24 cellular contexts compared by ENCODE assay signal in the genomic region with DNA sequence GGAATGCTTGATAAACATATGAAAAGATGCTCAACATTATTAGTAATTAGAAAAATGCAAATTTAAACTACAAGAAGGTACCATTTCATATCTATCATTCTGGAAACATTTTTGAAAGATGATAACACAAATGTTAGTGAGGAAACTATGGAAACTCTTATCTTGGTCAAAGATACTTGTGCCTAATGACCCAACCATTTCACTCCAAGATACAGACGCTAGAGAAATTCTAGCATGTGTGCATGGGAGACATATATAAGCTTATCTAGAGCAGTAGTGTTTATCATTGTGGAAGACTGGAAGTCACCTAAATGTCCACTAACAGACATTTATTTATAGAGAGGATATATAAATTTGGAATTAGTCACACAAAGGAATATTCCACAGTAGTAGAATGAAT.
"Had no signal": no experiment of that assay in that cellular context is flagged by ENCODE, and none has a peak within 500 bp of the region (broad histone marks: within the 10 kb centered on the region; RNA-seq: fewer than 3 reads in every experiment).

No MANE protein-coding gene starts in this region.

- H3K4me3 ChIP-seq: esophagus squamous epithelium, hepatocyte, lung, psoas muscle, right lobe of liver, spleen, tibial artery, upper lobe of right lung, vagina had no signal

- H3K4me1 ChIP-seq: esophagus squamous epithelium, psoas muscle, right lobe of liver, spleen, tibial artery, upper lobe of right lung, vagina had no signal

- H3K36me3 ChIP-seq: esophagus squamous epithelium, right lobe of liver, spleen, tibial artery, upper lobe of right lung, vagina had no signal

- H3K27ac ChIP-seq: esophagus squamous epithelium, hepatocyte, psoas muscle, right lobe of liver, spleen, tibial artery, upper lobe of right lung, vagina had no signal

- H2AFZ ChIP-seq: hepatocyte had no signal

- H3K9me3 Mint-ChIP-seq: dendritic cell treated with granulocyte-macrophage colony-stimulating factor and Interleukin-4, amounts not matched to agents 40 ng/mL and 50 ng/mL, for 4 days had no signal

- DNase-seq: esophagus squamous epithelium; foreskin melanocyte; head of caudate nucleus; kidney; left colon; left ventricle myocardium superior; mesendoderm; naive B cell; psoas muscle; retina; right lobe of liver; spleen; stimulated activated CD4-positive, alpha-beta T cell treated with anti-CD3 and anti-CD28 coated beads, Interleukin-15, amount 100 ng/mL, for 24 hours; stimulated activated CD4-positive, alpha-beta T cell treated with anti-CD3 and anti-CD28 coated beads, Interleukin-1b, Interleukin-23, amount 100 ng/mL, for 48 hours; stimulated activated CD4-positive, alpha-beta T cell treated with anti-CD3 and anti-CD28 coated beads, Interleukin-4, amount 100 ng/mL, for 24 hours; tibial artery; upper lobe of right lung had no signal

- H3K79me2 ChIP-seq: hepatocyte had no signal

- H3K9me3 ChIP-seq: esophagus squamous epithelium, psoas muscle, right lobe of liver, tibial artery, upper lobe of right lung, vagina had no signal

- H3K27me3 ChIP-seq: hepatocyte, right lobe of liver, spleen, tibial artery, upper lobe of right lung, vagina had no signal

- H3K4me3 Mint-ChIP-seq: dendritic cell treated with granulocyte-macrophage colony-stimulating factor and Interleukin-4, amounts not matched to agents 40 ng/mL and 50 ng/mL, for 4 days; naive B cell; nephron; stimulated activated memory B cell treated with anti-CD40 and anti-IgM and Interleukin-4, amounts not matched to agents 10 μg/mL and 1 μg/mL and 100 μg/mL, for 72 hours; stimulated activated naive CD8-positive, alpha-beta T cell treated with anti-CD3 and anti-CD28 coated beads, Interleukin-15, Interleukin-2, amounts not matched to agents 100 ng/mL and 50 ng/mL, for 24 hours had no signal

- ATAC-seq: left colon; left ventricle myocardium superior; psoas muscle; right lobe of liver; stimulated activated memory B cell treated with anti-CD40 and anti-IgM and Interleukin-4, amounts not matched to agents 10 μg/mL and 1 μg/mL and 100 μg/mL, for 72 hours; upper lobe of right lung had no signal

- H3K36me3 Mint-ChIP-seq: stimulated activated memory B cell treated with anti-CD40 and anti-IgM and Interleukin-4, amounts not matched to agents 10 μg/mL and 1 μg/mL and 100 μg/mL, for 72 hours had no signal

- H3K27ac Mint-ChIP-seq: dendritic cell treated with granulocyte-macrophage colony-stimulating factor and Interleukin-4, amounts not matched to agents 40 ng/mL and 50 ng/mL, for 4 days; naive B cell; nephron; stimulated activated memory B cell treated with anti-CD40 and anti-IgM and Interleukin-4, amounts not matched to agents 10 μg/mL and 1 μg/mL and 100 μg/mL, for 72 hours; stimulated activated naive CD8-positive, alpha-beta T cell treated with anti-CD3 and anti-CD28 coated beads, Interleukin-15, Interleukin-2, amounts not matched to agents 100 ng/mL and 50 ng/mL, for 24 hours had no signal

- H3K27me3 Mint-ChIP-seq: dendritic cell treated with granulocyte-macrophage colony-stimulating factor and Interleukin-4, amounts not matched to agents 40 ng/mL and 50 ng/mL, for 4 days; stimulated activated memory B cell treated with anti-CD40 and anti-IgM and Interleukin-4, amounts not matched to agents 10 μg/mL and 1 μg/mL and 100 μg/mL, for 72 hours had no signal

- H3K4me1 Mint-ChIP-seq: naive B cell; nephron; stimulated activated memory B cell treated with anti-CD40 and anti-IgM and Interleukin-4, amounts not matched to agents 10 μg/mL and 1 μg/mL and 100 μg/mL, for 72 hours had no signal

- H3K4me2 ChIP-seq: hepatocyte had no signal
